Comparison of ENCODE assay signal across 14 cellular contexts in the genomic region with DNA sequence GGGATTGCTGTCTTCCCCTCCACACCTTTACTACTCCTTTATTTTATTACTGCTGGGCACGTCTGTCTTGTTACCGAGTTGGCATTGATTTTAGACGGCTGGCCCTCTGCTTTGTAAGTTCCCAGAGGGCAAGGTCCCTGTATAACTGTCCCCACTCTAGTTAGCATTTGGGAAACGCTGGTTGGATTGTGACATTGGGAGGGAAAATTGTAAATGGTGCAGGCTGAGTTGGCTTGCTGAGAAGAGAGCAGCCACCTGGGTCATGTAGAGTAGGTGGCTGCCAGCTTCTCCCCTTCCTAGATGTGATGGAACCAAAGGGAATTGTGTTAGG. TPM values are rescaled to one million over a fixed set of nuclear protein-coding genes. Genes with fewer than 3 reads are reported as not detected.
DNase-seq lines count a peak whose midpoint lies in the region; ATAC-seq, FAIRE-seq and TF ChIP-seq lines count a peak whose summit lies in the region.
"Had no signal": no experiment of that assay in that cellular context is flagged by ENCODE, and none has a peak within 500 bp of the region (broad histone marks: within the 10 kb centered on the region; RNA-seq: fewer than 3 reads in every experiment).

No MANE protein-coding gene starts in this region.

- H3K9ac ChIP-seq in endocrine pancreas (ENCODE audit: control insufficient read depth, insufficient read depth, low read length) (peak overlapping the region; percentile 35), mesendoderm (ENCODE audit: low read length) (no peak overlapping the region)

- no peaks in the 10 kb centered on the region for H3K27me3 Mint-ChIP-seq in activated CD4-positive, alpha-beta T cell treated with anti-CD3 and anti-CD28 coated beads for 36 hours
- no peaks in the 10 kb centered on the region for H3K27me3 Mint-ChIP-seq in osteocyte (ENCODE audit: unreplicated experiment)

- H3K56ac ChIP-seq in mesendoderm (ENCODE audit: low read length): no peak overlapping the region

- H3K23ac ChIP-seq in mesendoderm (ENCODE audit: low read length): no peak overlapping the region

- H3K4me2 ChIP-seq in OCI-LY7 (ENCODE audit: low read length) (peak overlapping the region; percentile 83), mesendoderm (ENCODE audit: low read length) (no peak overlapping the region)

- no TSS peak for BruUV-seq in OCI-LY7 (replicated peaks; lab: Mats Ljungman, UMichigan)

- ATAC-seq in activated CD4-positive, alpha-beta T cell treated with anti-CD3 and anti-CD28 coated beads for 36 hours: no peak
- ATAC-seq: gastroesophageal sphincter had no signal

- H3K4me3 ChIP-seq in OCI-LY7 (ENCODE audit: low read depth, low read length, poor library complexity, severe bottlenecking) (no peak overlapping the region), endocrine pancreas (ENCODE audit: control insufficient read depth, insufficient read depth, low read length) (no peak overlapping the region), mesendoderm (ENCODE audit: low read length) (no peak overlapping the region)
- H3K4me3 ChIP-seq: SJCRH30 had no signal

- no peak for DNase-seq in activated CD4-positive, alpha-beta T cell treated with anti-CD3 and anti-CD28 coated beads for 36 hours
- no peak for DNase-seq in activated CD4-positive, alpha-beta T cell treated with anti-CD3 and anti-CD28 coated beads, Interleukin-2, amount 50 U/mL, for 4 hours
- DNase-seq in OCI-LY7 (ENCODE audit: low spot score) (no peak), osteocyte (ENCODE audit: extremely low spot score, unreplicated experiment) (no peak), NCI-H524 treated with DMSO at 0.1 percent for 48 hours (lab: John Stamatoyannopoulos, UW) (no peak), mesendoderm (no peak), GM19239 (ENCODE audit: insufficient read length, low spot score) (no peak)
- DNase-seq: MM.1S; NK-92 treated with Interleukin-12 subunit alpha and Interleukin-12 subunit beta, amount 100 ng/mL, for 24 hours; SJCRH30 had no signal

- TF ChIP-seq CTCF in OCI-LY7 (conservative IDR thresholded peaks at IDR 0.05; ENCODE audit: low read length) (no peak), osteocyte (IDR thresholded peaks at IDR 0.05) (no peak)

- FAIRE-seq in GM19239 (lab: Jason Lieb, UNC): no peak
- FAIRE-seq: A204.1, endometrium had no signal

- H4K20me1 ChIP-seq in OCI-LY7 (ENCODE audit: insufficient read depth, low read length): no peaks in the 10 kb centered on the region

- no peak overlapping the region for H3K27ac Mint-ChIP-seq in activated CD4-positive, alpha-beta T cell treated with anti-CD3 and anti-CD28 coated beads for 36 hours
- peak overlapping the region; percentile 14 for H3K27ac Mint-ChIP-seq in osteocyte (ENCODE audit: unreplicated experiment)

- H3K9me3 Mint-ChIP-seq in activated CD4-positive, alpha-beta T cell treated with anti-CD3 and anti-CD28 coated beads for 36 hours (ENCODE audit: low read depth): no peaks in the 10 kb centered on the region
- no peaks in the 10 kb centered on the region for H3K9me3 Mint-ChIP-seq in osteocyte (ENCODE audit: unreplicated experiment)

- H3K9me3 ChIP-seq in OCI-LY7 (ENCODE audit: low read length) (no peaks in the 10 kb centered on the region), endocrine pancreas (ENCODE audit: control insufficient read depth, low read length) (no peaks in the 10 kb centered on the region)
- H3K9me3 ChIP-seq: gastroesophageal sphincter, SJCRH30 had no signal

- H3K4me1 Mint-ChIP-seq in activated CD4-positive, alpha-beta T cell treated with anti-CD3 and anti-CD28 coated beads for 36 hours: peaks cover 45% of the 10 kb centered on the region
- H3K4me1 Mint-ChIP-seq in osteocyte (ENCODE audit: unreplicated experiment): peaks cover 21% of the 10 kb centered on the region

- no peaks in the 10 kb centered on the region for H3K9me2 ChIP-seq in OCI-LY7 (ENCODE audit: insufficient read depth, low read length)

- H2BK120ac ChIP-seq in mesendoderm (ENCODE audit: low read depth, low read length): no peak overlapping the region

- no peak overlapping the region for H2AK5ac ChIP-seq in mesendoderm (ENCODE audit: low read length)

- H3K36me3 ChIP-seq in OCI-LY7 (ENCODE audit: insufficient read depth, low read length): peaks cover 27% of the 10 kb centered on the region
- H3K36me3 ChIP-seq in endocrine pancreas (ENCODE audit: control insufficient read depth, insufficient read depth, low read length): no peaks in the 10 kb centered on the region
- H3K36me3 ChIP-seq in mesendoderm (ENCODE audit: control insufficient read depth, insufficient read depth, low read length): no peaks in the 10 kb centered on the region
- H3K36me3 ChIP-seq: SJCRH30 had no signal

- no peak overlapping the region for H2BK15ac ChIP-seq in mesendoderm (replicated peaks; ENCODE audit: low read depth)

- peaks cover 3% of the 10 kb centered on the region for H3K79me1 ChIP-seq in mesendoderm (ENCODE audit: low read length)

- no peak overlapping the region for H4K8ac ChIP-seq in mesendoderm (ENCODE audit: low read depth, low read length)

- H3K27ac ChIP-seq in OCI-LY7 (ENCODE audit: low read depth, low read length, poor library complexity, severe bottlenecking) (no peak overlapping the region), mesendoderm (ENCODE audit: low read depth, low read length) (no peak overlapping the region)
- H3K27ac ChIP-seq: gastroesophageal sphincter, SJCRH30 had no signal

- H3K27me3 ChIP-seq in endocrine pancreas (ENCODE audit: control insufficient read depth, insufficient read depth, low read length) (no peaks in the 10 kb centered on the region), mesendoderm (ENCODE audit: insufficient read depth, low read length, poor library complexity) (no peaks in the 10 kb centered on the region)
- H3K27me3 ChIP-seq: gastroesophageal sphincter, SJCRH30 had no signal

- H3K4me1 ChIP-seq in OCI-LY7 (ENCODE audit: insufficient read depth, low read length, poor library complexity, severe bottlenecking) (peaks cover 16% of the 10 kb centered on the region), endocrine pancreas (ENCODE audit: control insufficient read depth, insufficient read depth, low read length) (no peaks in the 10 kb centered on the region), mesendoderm (ENCODE audit: control insufficient read depth, low read depth, low read length) (peaks cover 3% of the 10 kb centered on the region)
- H3K4me1 ChIP-seq: SJCRH30 had no signal

- no peak overlapping the region for H4K5ac ChIP-seq in mesendoderm (ENCODE audit: low read length)

- POLR2A ChIA-PET in activated CD4-positive, alpha-beta T cell treated with anti-CD3 and anti-CD28 coated beads for 36 hours (lab: Charles Lee): no interaction called here
- POLR2A ChIA-PET in OCI-LY7 (lab: Charles Lee): no interaction called here

- H3K36me3 Mint-ChIP-seq in activated CD4-positive, alpha-beta T cell treated with anti-CD3 and anti-CD28 coated beads for 36 hours (ENCODE audit: low read depth): peaks cover 26% of the 10 kb centered on the region
- peaks cover 20% of the 10 kb centered on the region for H3K36me3 Mint-ChIP-seq in osteocyte (ENCODE audit: unreplicated experiment)

- no CpG with 5 or more reads among the region's 4 CpGs for WGBS in mesendoderm (ENCODE audit: extremely low coverage, insufficient coverage, low lambda C conversion rate)

- H3K79me2 ChIP-seq in OCI-LY7 (ENCODE audit: insufficient read depth, low read depth, low read length) (peaks cover 17% of the 10 kb centered on the region), mesendoderm (ENCODE audit: control insufficient read depth, insufficient read depth, low read length) (peaks cover 1% of the 10 kb centered on the region)

- H2BK5ac ChIP-seq in mesendoderm (ENCODE audit: low read length): no peak overlapping the region

- no peak overlapping the region for H3K4ac ChIP-seq in mesendoderm (ENCODE audit: low read depth, low read length)

- CTCF ChIA-PET in activated CD4-positive, alpha-beta T cell treated with anti-CD3 and anti-CD28 coated beads for 36 hours (lab: Charles Lee): interaction anchor here (0.7 to 0.9 kb wide), 3 partner anchors 9 to 175 kb away, joined by 3 read pairs; no protein-coding TSS in a partner anchor
- CTCF ChIA-PET in OCI-LY7 (lab: Charles Lee; ENCODE audit: unreplicated experiment): no interaction called here

- H2AFZ ChIP-seq in OCI-LY7 (ENCODE audit: low read length): no peak overlapping the region

- H3K4me3 Mint-ChIP-seq in activated CD4-positive, alpha-beta T cell treated with anti-CD3 and anti-CD28 coated beads for 36 hours: peak overlapping the region; percentile 86
- H3K4me3 Mint-ChIP-seq in osteocyte (ENCODE audit: unreplicated experiment): peak overlapping the region; percentile 52

- intact Hi-C loops in activated CD4-positive, alpha-beta T cell treated with anti-CD3 and anti-CD28 coated beads for 36 hours (cut with DNase I, micrococcal nuclease): loop anchor here in 1 of 2 experiments (5.0 to 10.0 kb wide), 2 partner anchors 36 to 114 kb away; no protein-coding TSS in a partner anchor
- intact Hi-C loops in OCI-LY7 (cut with micrococcal nuclease; ENCODE audit: unreplicated experiment): no loop called here

- H3K18ac ChIP-seq in mesendoderm (ENCODE audit: low read length): no peak overlapping the region

RNA-seq across cellular contexts. Expression of a gene that starts 1.7 kb away (rescaled TPM):
- 10 to 100 TPM; 15.0 to 17.1 TPM for total RNA-seq in activated CD4-positive, alpha-beta T cell treated with anti-CD3 and anti-CD28 coated beads for 36 hours
- total RNA-seq in OCI-LY7 (2014; rRNA removed; shearing (Covaris generic)): 17.7 and 18.1 TPM in 2 replicates
- total RNA-seq in OCI-LY7 (2022): 36.5 and 38.2 TPM in 2 replicates
- total RNA-seq in osteocyte: 30.6 and 30.7 TPM in 2 replicates
- polyA plus RNA-seq in mesendoderm (2013, experiment 1 of 2): 13.1 TPM
- polyA plus RNA-seq in mesendoderm (2013, experiment 2 of 2): 12.1 TPM

RNA-seq across cellular contexts. Expression of a gene that starts 51.5 kb away (rescaled TPM):
- under 1 TPM; 0.58 to 0.89 TPM for total RNA-seq in activated CD4-positive, alpha-beta T cell treated with anti-CD3 and anti-CD28 coated beads for 36 hours
- total RNA-seq in OCI-LY7 (2014; rRNA removed; shearing (Covaris generic)): 9.0 and 10.2 TPM in 2 replicates
- total RNA-seq in OCI-LY7 (2022): 22.5 and 23.3 TPM in 2 replicates
- total RNA-seq in osteocyte: 24.0 and 26.6 TPM in 2 replicates
- polyA plus RNA-seq in mesendoderm (2013, experiment 1 of 2): 10.5 TPM
- 10.0 TPM for polyA plus RNA-seq in mesendoderm (2013, experiment 2 of 2)

RNA-seq across cellular contexts. Expression of a gene that starts 55.5 kb away (rescaled TPM):
- under 1 TPM; 0.18 to 0.23 TPM for total RNA-seq in activated CD4-positive, alpha-beta T cell treated with anti-CD3 and anti-CD28 coated beads for 36 hours
- 15.4 and 16.3 TPM in 2 replicates for total RNA-seq in OCI-LY7 (2014; rRNA removed; shearing (Covaris generic))
- total RNA-seq in OCI-LY7 (2022) (34.1 and 44.3 TPM in 2 replicates), osteocyte (9.4 and 10.9 TPM in 2 replicates)
- 2.4 TPM for polyA plus RNA-seq in mesendoderm (2013, experiment 1 of 2)
- 2.4 TPM for polyA plus RNA-seq in mesendoderm (2013, experiment 2 of 2)
- total RNA-seq: SJCRH30 had no signal

Comparison
In these comparisons a context has a peak if more than half of its experiments do, and no peak if none do; other contexts are left out.
1. RNA of a gene that starts 51.5 kb away (total RNA-seq): 24.0 to 26.6 TPM in osteocyte and 9.0 to 23.3 TPM in OCI-LY7; 0.58 to 0.89 TPM in activated CD4-positive, alpha-beta T cell treated with anti-CD3 and anti-CD28 coated beads for 36 hours; every median in the first group is over 4 times any median in the second.